ENCODE assay signal across 2 cellular contexts in the genomic region with DNA sequence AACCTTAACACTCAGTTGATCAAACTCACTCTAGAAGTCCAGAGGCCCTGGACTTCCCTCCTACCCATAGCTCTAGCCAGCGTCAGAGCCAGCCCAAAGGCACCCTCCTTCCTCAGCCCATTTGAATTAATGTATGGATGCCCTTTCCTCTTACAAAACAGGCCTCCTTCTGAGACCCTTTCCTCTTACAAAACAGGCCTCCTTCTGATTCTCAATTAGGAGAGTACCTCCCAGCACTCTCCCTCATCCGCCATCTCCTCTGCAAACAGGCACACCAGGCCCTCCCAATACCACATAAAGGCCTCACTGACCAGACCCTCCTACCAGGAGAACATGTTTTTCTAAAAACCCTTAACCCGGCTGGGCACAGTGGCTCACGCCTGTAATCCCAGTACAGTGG.
TF ChIP-seq lines count a peak whose summit lies in the region.

No MANE protein-coding gene starts in this region.

TF ChIP-seq in SK-N-SH, 30 proteins besides CTCF, POLR2A, EP300 and RAD21:
- TF ChIP-seq, protein P1, sequence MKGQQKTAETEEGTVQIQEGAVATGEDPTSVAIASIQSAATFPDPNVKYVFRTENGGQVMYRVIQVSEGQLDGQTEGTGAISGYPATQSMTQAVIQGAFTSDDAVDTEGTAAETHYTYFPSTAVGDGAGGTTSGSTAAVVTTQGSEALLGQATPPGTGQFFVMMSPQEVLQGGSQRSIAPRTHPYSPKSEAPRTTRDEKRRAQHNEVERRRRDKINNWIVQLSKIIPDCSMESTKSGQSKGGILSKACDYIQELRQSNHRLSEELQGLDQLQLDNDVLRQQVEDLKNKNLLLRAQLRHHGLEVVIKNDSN (IDR thresholded peaks at IDR 0.05; ENCODE audit: borderline replicate concordance, low read depth): no peak
- TF ChIP-seq ELF1 (IDR thresholded peaks at IDR 0.05) (no peak), JUND (IDR thresholded peaks at IDR 0.05) (no peak), RXRA (IDR thresholded peaks at IDR 0.05; ENCODE audit: borderline replicate concordance, low read depth) (no peak), IRF3 (IDR thresholded peaks at IDR 0.05; ENCODE audit: low read depth, low read length) (no peak), ZBTB33 (IDR thresholded peaks at IDR 0.05; ENCODE audit: borderline replicate concordance, low read depth) (no peak)

TF ChIP-seq in SK-N-SH treated with all-trans-retinoic acid at 6 μM for 48 hours, 23 proteins besides CTCF, POLR2A, EP300 and RAD21:
- TF ChIP-seq CSRNP3 (CRISPR knock-in tag; IDR thresholded peaks at IDR 0.05): no peak
- TF ChIP-seq, protein P2, sequence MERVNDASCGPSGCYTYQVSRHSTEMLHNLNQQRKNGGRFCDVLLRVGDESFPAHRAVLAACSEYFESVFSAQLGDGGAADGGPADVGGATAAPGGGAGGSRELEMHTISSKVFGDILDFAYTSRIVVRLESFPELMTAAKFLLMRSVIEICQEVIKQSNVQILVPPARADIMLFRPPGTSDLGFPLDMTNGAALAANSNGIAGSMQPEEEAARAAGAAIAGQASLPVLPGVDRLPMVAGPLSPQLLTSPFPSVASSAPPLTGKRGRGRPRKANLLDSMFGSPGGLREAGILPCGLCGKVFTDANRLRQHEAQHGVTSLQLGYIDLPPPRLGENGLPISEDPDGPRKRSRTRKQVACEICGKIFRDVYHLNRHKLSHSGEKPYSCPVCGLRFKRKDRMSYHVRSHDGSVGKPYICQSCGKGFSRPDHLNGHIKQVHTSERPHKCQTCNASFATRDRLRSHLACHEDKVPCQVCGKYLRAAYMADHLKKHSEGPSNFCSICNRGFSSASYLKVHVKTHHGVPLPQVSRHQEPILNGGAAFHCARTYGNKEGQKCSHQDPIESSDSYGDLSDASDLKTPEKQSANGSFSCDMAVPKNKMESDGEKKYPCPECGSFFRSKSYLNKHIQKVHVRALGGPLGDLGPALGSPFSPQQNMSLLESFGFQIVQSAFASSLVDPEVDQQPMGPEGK (CRISPR knock-in tag; IDR thresholded peaks at IDR 0.05; ENCODE audit: borderline replicate concordance): no peak
- TF ChIP-seq ZFP3 (CRISPR knock-in tag; IDR thresholded peaks at IDR 0.05): no peak
- no peak for TF ChIP-seq POU6F1 (CRISPR knock-in tag; IDR thresholded peaks at IDR 0.05; ENCODE audit: borderline replicate concordance, low read depth)
- TF ChIP-seq CSDC2 (CRISPR knock-in tag; IDR thresholded peaks at IDR 0.05): no peak
- TF ChIP-seq BACH2 (CRISPR knock-in tag; IDR thresholded peaks at IDR 0.05; ENCODE audit: borderline replicate concordance): no peak
- no peak for TF ChIP-seq ZC3H10 (CRISPR knock-in tag; IDR thresholded peaks at IDR 0.05)
- TF ChIP-seq ZNF565 (CRISPR knock-in tag; conservative IDR thresholded peaks at IDR 0.05; ENCODE audit: low read depth): no peak
- TF ChIP-seq SNAI2 (CRISPR knock-in tag; IDR thresholded peaks at IDR 0.05): no peak
- no peak for TF ChIP-seq ZNF70 (CRISPR knock-in tag; IDR thresholded peaks at IDR 0.05)
- TF ChIP-seq ZFP30 (CRISPR knock-in tag; IDR thresholded peaks at IDR 0.05): no peak
- TF ChIP-seq TOX (CRISPR knock-in tag; IDR thresholded peaks at IDR 0.05; ENCODE audit: borderline replicate concordance): no peak
- TF ChIP-seq PPARA (CRISPR knock-in tag; IDR thresholded peaks at IDR 0.05; ENCODE audit: borderline replicate concordance): no peak
